In genomic region chr6:4812068-4812467, GRCh38 we compare ENCODE assay signal across 11 cellular contexts. TPM values are rescaled to one million over a fixed set of nuclear protein-coding genes. Genes with fewer than 3 reads are reported as not detected.
DNase-seq lines count a peak whose midpoint lies in the region; ATAC-seq, FAIRE-seq and TF ChIP-seq lines count a peak whose summit lies in the region.
"Had no signal": no experiment of that assay in that cellular context is flagged by ENCODE, and none has a peak within 500 bp of the region (broad histone marks: within the 10 kb centered on the region; RNA-seq: fewer than 3 reads in every experiment).

No MANE protein-coding gene starts in this region.

- peak overlapping the region; percentile 85 for H3K4ac ChIP-seq in trophoblast cell (ENCODE audit: low read depth, low read length)

- H3K9me1 ChIP-seq in endothelial cell of umbilical vein (replicated peaks; ENCODE audit: control insufficient read depth, extremely low read depth, insufficient read depth, low read length) = no peaks in the 10 kb centered on the region

- no peak overlapping the region for H2BK120ac ChIP-seq in trophoblast cell (ENCODE audit: insufficient read depth, low read length, poor library complexity)

- peaks cover 6% of the 10 kb centered on the region for H3K79me1 ChIP-seq in trophoblast cell (ENCODE audit: low read length)

- TF ChIP-seq CTCF in RWPE1 (conservative IDR thresholded peaks at IDR 0.05; ENCODE audit: low read depth) = no peak
- no peak for TF ChIP-seq CTCF in endothelial cell of umbilical vein (IDR thresholded peaks at IDR 0.05; ENCODE audit: extremely low read depth in 1 of 2, insufficient read depth in 1 of 2, low read depth in 1 of 2, low read length in 2 of 2)

- no peak overlapping the region for H3K18ac ChIP-seq in trophoblast cell (ENCODE audit: low read length)

- no peak overlapping the region for H2BK5ac ChIP-seq in trophoblast cell (ENCODE audit: low read depth, low read length, poor library complexity)

- H3K23ac ChIP-seq in trophoblast cell (ENCODE audit: low read length) = no peak overlapping the region

- TF ChIP-seq POLR2A in H54 (IDR thresholded peaks at IDR 0.05; ENCODE audit: low read depth, low read length) (no peak), endothelial cell of umbilical vein (IDR thresholded peaks at IDR 0.05; ENCODE audit: low read depth, low read length) (peak; percentile 46)

- no peak overlapping the region for H3K14ac ChIP-seq in trophoblast cell (ENCODE audit: low read length)

- no TSS peak for BruUV-seq in endothelial cell of umbilical vein (replicated peaks; lab: Mats Ljungman, UMichigan)

- H3K27ac ChIP-seq in RWPE1 = no peak overlapping the region; the same call in 1 of the 2 replicates
- H3K27ac ChIP-seq in endothelial cell of umbilical vein (ENCODE audit: insufficient read depth, low read depth, low read length) = peak overlapping the region; percentile 95
- H3K27ac ChIP-seq in trophoblast cell (ENCODE audit: low read depth, low read length) = no peak overlapping the region
- H3K27ac ChIP-seq: heart right ventricle had no signal

- H3K9ac ChIP-seq in endothelial cell of umbilical vein (replicated peaks; ENCODE audit: extremely low read depth, insufficient read depth, low read length) (peak overlapping the region; percentile 69), trophoblast cell (ENCODE audit: low read length) (no peak overlapping the region)

- H3K4me3 ChIP-seq in endothelial cell of umbilical vein (replicated peaks in 1 of 3; ENCODE audit: insufficient read depth in 1 of 3, low read depth in 1 of 3, low read length in 3 of 3) (no peak overlapping the region), trophoblast cell (ENCODE audit: low read depth, low read length) (no peak overlapping the region)
- H3K4me3 ChIP-seq: heart right ventricle had no signal

- POLR2A ChIA-PET in RWPE1 (lab: Yijun Ruan, JAX; ENCODE audit: low non-redundant PET) = no interaction called here
- POLR2A ChIA-PET in endothelial cell of umbilical vein (lab: Charles Lee) = no interaction called here

- H3K4me1 ChIP-seq in endothelial cell of umbilical vein (ENCODE audit: control insufficient read depth, extremely low read depth, insufficient read depth, low read length) (peaks cover 33% of the 10 kb centered on the region), trophoblast cell (ENCODE audit: control insufficient read depth in 1 of 2, insufficient read depth in 2 of 2, low read length in 2 of 2) (peaks cover 9% of the 10 kb centered on the region in 2 experiments)

- no peak overlapping the region for H4K12ac ChIP-seq in trophoblast cell (ENCODE audit: low read depth, low read length)

- H3K27me3 ChIP-seq in endothelial cell of umbilical vein (ENCODE audit: control insufficient read depth in 2 of 2, insufficient read depth in 2 of 2, low read length in 2 of 2) (no peaks in the 10 kb centered on the region), trophoblast cell (ENCODE audit: insufficient read depth, low read length) (no peaks in the 10 kb centered on the region)
- H3K27me3 ChIP-seq: heart right ventricle had no signal

- no peak overlapping the region for H4K91ac ChIP-seq in trophoblast cell (ENCODE audit: low read depth, low read length)

- no peak for ATAC-seq in HG02623 (IDR thresholded peaks at IDR 0.05; ENCODE audit: unreplicated experiment)

- H3K9me3 ChIP-seq in endothelial cell of umbilical vein (replicated peaks; ENCODE audit: control insufficient read depth, insufficient read depth, low read length) (no peaks in the 10 kb centered on the region), trophoblast cell (ENCODE audit: insufficient read depth, low read depth, low read length) (no peaks in the 10 kb centered on the region)

- WGBS in trophoblast cell (ENCODE audit: extremely low coverage, insufficient coverage, insufficient read length) = no CpG with 5 or more reads among the region's 4 CpGs

- CTCF ChIA-PET in RWPE1 (lab: Yijun Ruan, JAX) = no interaction called here
- CTCF ChIA-PET in endothelial cell of umbilical vein (lab: Charles Lee) = interaction anchor here (0.6 to 2.2 kb wide), 6 partner anchors 14 to 499 kb away, joined by 3 to 6 read pairs (median 4); no protein-coding TSS in a partner anchor

- H3K36me3 ChIP-seq in endothelial cell of umbilical vein (ENCODE audit: control insufficient read depth in 2 of 2, extremely low read depth in 1 of 2, insufficient read depth in 2 of 2, low read length in 2 of 2) (no peaks in the 10 kb centered on the region), trophoblast cell (ENCODE audit: control insufficient read depth in 1 of 2, insufficient read depth in 2 of 2, low read length in 2 of 2) (no peaks in the 10 kb centered on the region)
- H3K36me3 ChIP-seq: heart right ventricle had no signal

- H3K79me2 ChIP-seq in endothelial cell of umbilical vein (ENCODE audit: control insufficient read depth, insufficient read depth, low read length) (peaks cover 77% of the 10 kb centered on the region), trophoblast cell (ENCODE audit: control insufficient read depth, insufficient read depth, low read length, poor library complexity) (peaks cover 27% of the 10 kb centered on the region)

- H2AFZ ChIP-seq in endothelial cell of umbilical vein (ENCODE audit: low read depth, low read length) (no peak overlapping the region), trophoblast cell (ENCODE audit: insufficient read depth, low read length, poor library complexity) (no peak overlapping the region)

- peak overlapping the region; percentile 77 for H3K4me2 ChIP-seq in endothelial cell of umbilical vein (ENCODE audit: insufficient read depth, low read length)
- no peak overlapping the region for H3K4me2 ChIP-seq in trophoblast cell (ENCODE audit: low read length)

- no peak overlapping the region for H2BK12ac ChIP-seq in trophoblast cell (ENCODE audit: low read length)

- H4K8ac ChIP-seq in trophoblast cell (ENCODE audit: low read depth, low read length) = no peak overlapping the region

- peak; percentile 54 for DNase-seq in H54 (ENCODE audit: insufficient read length, low spot score)
- peak; percentile 36 for DNase-seq in RWPE1 (ENCODE audit: low spot score)
- peak; percentile 92 for DNase-seq in endothelial cell of umbilical vein (ENCODE audit: low read depth, low spot score)
- peak in 1 of 2 donors; percentile 28 for DNase-seq in trophoblast cell
- DNase-seq in amygdala (lab: John Stamatoyannopoulos, UW) = no peak
- no peak for DNase-seq in nucleus accumbens (lab: John Stamatoyannopoulos, UW)
- DNase-seq: Calu3; heart right ventricle; NCI-H2029 treated with DMSO at 0.1 percent for 48 hours; NK-92 treated with Interleukin-12 subunit alpha and Interleukin-12 subunit beta, amount 100 ng/mL, for 24 hours had no signal

- H4K20me1 ChIP-seq in endothelial cell of umbilical vein (replicated peaks; ENCODE audit: control insufficient read depth, extremely low read depth, insufficient read depth, low read length) = no peaks in the 10 kb centered on the region

- H2AK5ac ChIP-seq in trophoblast cell (ENCODE audit: low read length) = no peak overlapping the region

- FAIRE-seq in H54 (lab: Jason Lieb, UNC) (peak; percentile 96), endothelial cell of umbilical vein (lab: Jason Lieb, UNC) (peak; percentile 78)

- dilution Hi-C loops in endothelial cell of umbilical vein (cut with MboI; ENCODE audit: extremely low pct_ligation_motif_present, low sequenced_read_pairs) = no loop called here

- intact Hi-C loops in endothelial cell of umbilical vein (cut with micrococcal nuclease) = loop anchor here (1.0 to 5.0 kb wide), 5 partner anchors 36 to 242 kb away; partner anchors contain the start of gene CDYL

TF ChIP-seq in endothelial cell of umbilical vein, 7 proteins besides CTCF, POLR2A, EP300 and RAD21:
- TF ChIP-seq JUN (IDR thresholded peaks at IDR 0.05; ENCODE audit: borderline replicate concordance, insufficient read depth, insufficient read length, low read depth) (peak; percentile 93), MAX (IDR thresholded peaks at IDR 0.05; ENCODE audit: insufficient read depth, insufficient read length) (no peak), FOS (IDR thresholded peaks at IDR 0.05; ENCODE audit: borderline replicate concordance, insufficient read depth, low read length) (peak; percentile 92), GATA2 (IDR thresholded peaks at IDR 0.05; ENCODE audit: insufficient read depth, insufficient read length, low read depth, low read length) (peak; percentile 66), MYC (IDR thresholded peaks at IDR 0.05; ENCODE audit: low read depth, low read length) (no peak), POLR2AphosphoS5 (IDR thresholded peaks at IDR 0.05; ENCODE audit: insufficient read depth, low read depth, low read length) (peak; percentile 67)
TF ChIP-seq in endothelial cell of umbilical vein: peak in this region for 4.

RNA-seq across cellular contexts. Expression of gene CDYL, which starts 35.9 kb away (rescaled TPM):
- 34.1 and 35.6 TPM in 2 replicates for total RNA-seq in endothelial cell of umbilical vein
- polyA plus RNA-seq in endothelial cell of umbilical vein = 7.5 and 10.2 TPM in 2 replicates
- polyA plus RNA-seq in endothelial cell of umbilical vein (2011; cell fraction: cytosol; rRNA removed) = 15.3 and 16.9 TPM in 2 replicates
- 34.9 and 42.1 TPM in 2 replicates for polyA plus RNA-seq in endothelial cell of umbilical vein (2011; cell fraction: nucleus; rRNA removed)
- polyA plus RNA-seq in endothelial cell of umbilical vein (2012) = 14.3 and 16.9 TPM in 2 replicates
- polyA minus RNA-seq in endothelial cell of umbilical vein = 20.6 and 23.5 TPM in 2 replicates
- polyA minus RNA-seq in endothelial cell of umbilical vein (2011; cell fraction: cytosol; rRNA and poly(A)+ RNA removed) = 29.9 TPM
- polyA minus RNA-seq in endothelial cell of umbilical vein (2011; cell fraction: nucleus; rRNA and poly(A)+ RNA removed) = 33.1 and 43.9 TPM in 2 replicates
- polyA plus RNA-seq in trophoblast cell (2013) = 136 and 138 TPM in 2 replicates

Comparison
In these comparisons a context has a peak if more than half of its experiments do, and no peak if none do; other contexts are left out.
1. DNase-seq: peak in H54 (single experiment), RWPE1 (single experiment) and endothelial cell of umbilical vein (single experiment); none in amygdala (0 of 56) and nucleus accumbens (0 of 56).